Comparison of ENCODE assay signal across 19 cellular contexts in the genomic region with DNA sequence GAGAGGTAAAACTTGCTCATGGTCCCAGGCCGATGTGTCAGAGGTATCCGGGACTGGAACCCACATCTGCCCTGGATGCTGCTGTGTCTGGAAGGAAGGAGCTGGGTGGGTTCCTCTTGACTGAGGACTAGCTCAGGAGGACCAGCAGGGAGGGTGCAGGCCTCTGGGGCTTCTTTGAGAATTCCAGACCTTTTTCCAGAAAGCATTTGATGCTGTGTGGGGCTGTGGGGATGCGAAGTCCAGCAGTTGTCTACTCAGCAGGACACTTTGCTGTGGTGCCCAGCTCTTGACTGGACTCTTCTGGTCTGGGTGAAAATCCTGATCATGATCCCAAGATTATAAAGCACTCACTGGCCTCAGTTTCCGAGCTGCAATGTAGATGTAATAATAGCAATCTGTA. TPM values are rescaled to one million over a fixed set of nuclear protein-coding genes. Genes with fewer than 3 reads are reported as not detected.
DNase-seq lines count a peak whose midpoint lies in the region; ATAC-seq and TF ChIP-seq lines count a peak whose summit lies in the region.
"Had no signal": no experiment of that assay in that cellular context is flagged by ENCODE, and none has a peak within 500 bp of the region (broad histone marks: within the 10 kb centered on the region; RNA-seq: fewer than 3 reads in every experiment).

No MANE protein-coding gene starts in this region.

- peak; percentile 2 for DNase-seq in activated naive CD4-positive, alpha-beta T cell treated with anti-CD3 and anti-CD28 coated beads, Interleukin-2, amount 10 ng/mL, durations not matched to agents 7 days and 5 days
- no peak for DNase-seq in activated naive CD4-positive, alpha-beta T cell treated with anti-CD3 and anti-CD28 coated beads, Interleukin-2, amount 50 U/mL, for 16 hours
- DNase-seq in T-helper 17 cell, result no peak
- no peak for DNase-seq in lung (ENCODE audit: low spot score)
- no peak for DNase-seq in stimulated activated CD4-positive, alpha-beta T cell treated with anti-CD3 and anti-CD28 coated beads, Interleukin-4, amount 100 ng/mL, for 1 hour
- DNase-seq in iPS-NIHi7 (ENCODE audit: extremely low spot score), result no peak
- DNase-seq: 8988T, C1 segment of cervical spinal cord, DMS153, EL, H7, MM.1S, NCI-H1105 treated with DMSO at 0.1 percent for 48 hours, NCI-H187, NCI-H446 treated with DMSO at 0.1 percent for 48 hours, NCI-H748 treated with DMSO at 0.1 percent for 48 hours, PC-9 had no signal

- no peaks in the 10 kb centered on the region for H3K36me3 Mint-ChIP-seq in activated naive CD4-positive, alpha-beta T cell treated with anti-CD3 and anti-CD28 coated beads, Interleukin-2, amount 10 ng/mL, durations not matched to agents 7 days and 5 days
- peaks cover 9% of the 10 kb centered on the region for H3K36me3 Mint-ChIP-seq in T-helper 17 cell (ENCODE audit: low read depth)

- no peaks in the 10 kb centered on the region for H3K9me3 ChIP-seq in T-helper 17 cell (ENCODE audit: control insufficient read depth, low read length, poor library complexity, severe bottlenecking)
- peaks cover 0 to 2% of the 10 kb centered on the region in 2 donors for H3K9me3 ChIP-seq in lung (ENCODE audit: control insufficient read depth in 2 of 2, insufficient read depth in 1 of 2, low read length in 1 of 2)
- H3K9me3 ChIP-seq in subcutaneous abdominal adipose tissue (ENCODE audit: control insufficient read depth in 5 of 5, low read length in 5 of 5), result peaks cover 4 to 11% (median 6%) of the 10 kb centered on the region in 5 donors

- H3K27me3 Mint-ChIP-seq in activated naive CD4-positive, alpha-beta T cell treated with anti-CD3 and anti-CD28 coated beads, Interleukin-2, amount 10 ng/mL, durations not matched to agents 7 days and 5 days, result peaks cover 81% of the 10 kb centered on the region
- peaks cover 23% of the 10 kb centered on the region for H3K27me3 Mint-ChIP-seq in T-helper 17 cell

- H3K4me1 Mint-ChIP-seq in activated naive CD4-positive, alpha-beta T cell treated with anti-CD3 and anti-CD28 coated beads, Interleukin-2, amount 10 ng/mL, durations not matched to agents 7 days and 5 days, result peaks cover 11% of the 10 kb centered on the region
- H3K4me1 Mint-ChIP-seq in T-helper 17 cell, result peaks cover 24% of the 10 kb centered on the region

- H3K27me3 ChIP-seq in lung (ENCODE audit: control insufficient read depth, insufficient read depth) (no peaks in the 10 kb centered on the region), subcutaneous abdominal adipose tissue (ENCODE audit: control insufficient read depth in 5 of 5, insufficient read depth in 4 of 5, low read length in 5 of 5) (peaks cover 6 to 21% (median 6%) of the 10 kb centered on the region in 5 donors)

- ATAC-seq in T-helper 17 cell, result no peak
- no peak for ATAC-seq in lung (ENCODE audit: insufficient read depth, low FRiP score)
- no peak for ATAC-seq in GM18873 (IDR thresholded peaks at IDR 0.05; ENCODE audit: low FRiP score, unreplicated experiment)

- CTCF ChIA-PET in activated naive CD4-positive, alpha-beta T cell treated with anti-CD3 and anti-CD28 coated beads, Interleukin-2, amount 10 ng/mL, durations not matched to agents 7 days and 5 days (lab: Charles Lee), result interaction anchor here (10.9 kb wide), 1 partner anchor 101 kb away, joined by 119 read pairs; no protein-coding TSS in a partner anchor

- H3K4me3 ChIP-seq in lung (peak overlapping the region; percentile 40), subcutaneous abdominal adipose tissue (ENCODE audit: low read depth in 1 of 5, low read length in 5 of 5) (peak overlapping the region in 3 of 5 donors; percentile 57 to 69 (median 59))
- H3K4me3 ChIP-seq: PC-9 had no signal

- peak overlapping the region in 1 of 5 donors; percentile 63 for H3K9ac ChIP-seq in subcutaneous abdominal adipose tissue (ENCODE audit: low read length in 5 of 5)

- H3K4me1 ChIP-seq in lung (ENCODE audit: control insufficient read depth in 2 of 2, insufficient read depth in 2 of 2, low read length in 2 of 2) (peaks cover 0 to 4% of the 10 kb centered on the region in 2 donors), subcutaneous abdominal adipose tissue (ENCODE audit: control insufficient read depth in 5 of 5, insufficient read depth in 5 of 5, low read length in 5 of 5) (peaks cover 0 to 43% (median 4%) of the 10 kb centered on the region in 5 donors)

- no peaks in the 10 kb centered on the region for H3K9me3 Mint-ChIP-seq in activated naive CD4-positive, alpha-beta T cell treated with anti-CD3 and anti-CD28 coated beads, Interleukin-2, amount 10 ng/mL, durations not matched to agents 7 days and 5 days

- H3K27ac Mint-ChIP-seq in activated naive CD4-positive, alpha-beta T cell treated with anti-CD3 and anti-CD28 coated beads, Interleukin-2, amount 10 ng/mL, durations not matched to agents 7 days and 5 days, result no peak overlapping the region
- no peak overlapping the region for H3K27ac Mint-ChIP-seq in T-helper 17 cell

- 82 to 91% methylated on average over 4 of the region's 4 CpGs for WGBS in lung, 2 donors

- H3K36me3 ChIP-seq in lung (ENCODE audit: control insufficient read depth in 2 of 2, insufficient read depth in 2 of 2, low read length in 2 of 2) (peaks cover 0 to 1% of the 10 kb centered on the region in 2 donors), subcutaneous abdominal adipose tissue (ENCODE audit: control insufficient read depth in 5 of 5, insufficient read depth in 5 of 5, low read length in 5 of 5) (peaks cover 0 to 4% (median 0%) of the 10 kb centered on the region in 5 donors)

- no peak overlapping the region for H3K4me3 Mint-ChIP-seq in activated naive CD4-positive, alpha-beta T cell treated with anti-CD3 and anti-CD28 coated beads, Interleukin-2, amount 10 ng/mL, durations not matched to agents 7 days and 5 days
- H3K4me3 Mint-ChIP-seq in T-helper 17 cell, result peak overlapping the region; percentile 0

- no peak for TF ChIP-seq CTCF in lung (IDR thresholded peaks at IDR 0.05; ENCODE audit: control extremely low read depth, extremely low read depth)

- H3K27ac ChIP-seq in lung (ENCODE audit: low read depth in 1 of 2, low read length in 1 of 2), result peak overlapping the region; percentile 9 to 36
- H3K27ac ChIP-seq in subcutaneous abdominal adipose tissue (ENCODE audit: low read depth, low read length), result no peak overlapping the region
- H3K27ac ChIP-seq: PC-9 had no signal

RNA-seq across cellular contexts. Expression of a gene that starts 1.7 kb away (rescaled TPM):
- total RNA-seq in T-helper 17 cell (under 1 TPM; 0.65 to 0.76 TPM), lung (10 to 100 TPM; 47.3 to 49.8 TPM)
- 100 to 1,000 TPM in 1 of 2 donors, 10 to 100 TPM in 1; 76.8 to 116 TPM for polyA plus RNA-seq in lung
- total RNA-seq: PC-9 had no signal

RNA-seq across cellular contexts. Expression of a gene that starts 47.8 kb away (rescaled TPM):
- 10 to 100 TPM; 63.6 to 85.1 TPM for total RNA-seq in T-helper 17 cell
- 10 to 100 TPM; 32.2 to 65.6 TPM for total RNA-seq in lung
- 10 to 100 TPM; 36.2 to 57.6 TPM for polyA plus RNA-seq in lung

Comparison
In these comparisons a context has a peak if more than half of its experiments do, and no peak if none do; other contexts are left out.
1. RNA of a gene that starts 1.7 kb away (total RNA-seq): 47.3 to 49.8 TPM in lung; 0.65 to 0.76 TPM in T-helper 17 cell; every median in the first group is over 10 times any median in the second.